ENCODE assay signal across 1 cellular context in genomic region chr19:44050740-44051653, GRCh38.
TF ChIP-seq lines count a peak whose summit lies in the region.

No MANE protein-coding gene starts in this region.

TF ChIP-seq in WTC11, 78 proteins besides CTCF, POLR2A, EP300 and RAD21 (continued from another document):
- TF ChIP-seq AFF4 (CRISPR knock-in tag; IDR thresholded peaks at IDR 0.05; ENCODE audit: borderline replicate concordance) (no peak), ZNF512 (CRISPR knock-in tag; IDR thresholded peaks at IDR 0.05; ENCODE audit: borderline replicate concordance) (no peak), ZNF671 (CRISPR knock-in tag; IDR thresholded peaks at IDR 0.05) (no peak), ZNF121 (CRISPR knock-in tag; IDR thresholded peaks at IDR 0.05) (no peak)
TF ChIP-seq in WTC11: peak in this region for 0.
